Comparison of ENCODE assay signal across 15 cellular contexts in genomic region chr17:48084932-48085331, GRCh38.
"Had no signal": no experiment of that assay in that cellular context is flagged by ENCODE, and none has a peak within 500 bp of the region (broad histone marks: within the 10 kb centered on the region; RNA-seq: fewer than 3 reads in every experiment).

No MANE protein-coding gene starts in this region.

- DNase-seq: activated CD4-positive, alpha-beta T cell treated with anti-CD3 and anti-CD28 coated beads for 4 hours; activated CD4-positive, alpha-beta T cell treated with anti-CD3 and anti-CD28 coated beads, Interleukin-2, amount 50 U/mL, for 48 hours; activated CD8-positive, alpha-beta memory T cell treated with anti-CD3 and anti-CD28 coated beads for 24 hours; activated effector memory CD4-positive, alpha-beta T cell treated with Interleukin-2 at 50 U/mL for 16 hours; activated naive CD4-positive, alpha-beta T cell treated with Interleukin-2 at 50 U/mL for 16 hours; esophagus squamous epithelium; foreskin melanocyte; heart right ventricle; midbrain; naive thymus-derived CD4-positive, alpha-beta T cell; posterior cingulate gyrus; right cardiac atrium; stimulated activated naive CD4-positive, alpha-beta T cell treated with Interleukin-2 at 50 U/mL for 16 hours; uterus had no signal

- H3K36me3 ChIP-seq: esophagus squamous epithelium, uterus had no signal

- H3K4me3 ChIP-seq: esophagus squamous epithelium, spleen, uterus had no signal

- ATAC-seq: naive thymus-derived CD4-positive, alpha-beta T cell had no signal

- H3K9me3 ChIP-seq: esophagus squamous epithelium, heart right ventricle, spleen, uterus had no signal

- H3K27ac ChIP-seq: spleen, uterus had no signal

- H3K4me1 ChIP-seq: uterus had no signal

- H3K27me3 ChIP-seq: esophagus squamous epithelium, heart right ventricle, spleen, uterus had no signal
